In the genomic region with DNA sequence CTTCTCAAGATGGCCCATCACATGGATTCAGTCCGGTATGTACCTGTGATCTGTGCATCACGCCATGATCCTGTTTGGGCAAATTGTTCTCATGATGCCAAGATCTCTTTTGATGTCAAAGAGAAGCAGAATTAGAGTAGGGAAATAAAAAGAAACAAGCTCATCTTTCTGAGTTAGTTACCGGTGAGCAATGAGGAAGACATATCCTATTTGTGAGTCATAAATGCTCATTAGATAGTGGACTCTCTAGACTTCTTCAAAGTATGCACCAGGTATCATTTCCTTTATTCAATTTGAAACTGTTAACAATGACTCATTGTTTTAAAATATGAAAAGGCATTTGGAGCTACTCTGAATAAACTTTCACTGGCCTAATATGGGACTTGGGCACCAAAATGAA, we compare ENCODE assay signal across 20 cellular contexts. TPM values are rescaled to one million over a fixed set of nuclear protein-coding genes. Genes with fewer than 3 reads are reported as not detected.
DNase-seq lines count a peak whose midpoint lies in the region; ATAC-seq, FAIRE-seq and TF ChIP-seq lines count a peak whose summit lies in the region.
"Had no signal": no experiment of that assay in that cellular context is flagged by ENCODE, and none has a peak within 500 bp of the region (broad histone marks: within the 10 kb centered on the region; RNA-seq: fewer than 3 reads in every experiment).

No MANE protein-coding gene starts in this region.

- no peak overlapping the region for H3K4me3 ChIP-seq in fibroblast of the aortic adventitia (ENCODE audit: low read depth, low read length)
- no peak overlapping the region for H3K4me3 ChIP-seq in suprapubic skin
- H3K4me3 ChIP-seq: testis had no signal

- H3K4me3 Mint-ChIP-seq in stimulated activated naive CD8-positive, alpha-beta T cell treated with anti-CD3 and anti-CD28 coated beads, Interleukin-15, amount 100 ng/mL, for 72 hours, result no peak overlapping the region
- H3K4me3 Mint-ChIP-seq: nephron had no signal

- H3K27me3 ChIP-seq in suprapubic skin, result no peaks in the 10 kb centered on the region
- H3K27me3 ChIP-seq: testis had no signal

- H3K9me3 ChIP-seq in suprapubic skin, result no peaks in the 10 kb centered on the region
- H3K9me3 ChIP-seq: Caco-2, testis had no signal

- H3K4me1 Mint-ChIP-seq in stimulated activated naive CD8-positive, alpha-beta T cell treated with anti-CD3 and anti-CD28 coated beads, Interleukin-15, amount 100 ng/mL, for 72 hours, result peaks cover 52% of the 10 kb centered on the region
- H3K4me1 Mint-ChIP-seq: nephron had no signal

- 84% methylated on average over 3 of the region's 3 CpGs for WGBS in suprapubic skin

- H3K27ac Mint-ChIP-seq in stimulated activated naive CD8-positive, alpha-beta T cell treated with anti-CD3 and anti-CD28 coated beads, Interleukin-15, amount 100 ng/mL, for 72 hours, result no peak overlapping the region
- H3K27ac Mint-ChIP-seq: nephron had no signal

- TF ChIP-seq EP300 in suprapubic skin (IDR thresholded peaks at IDR 0.05), result no peak

- H3K27ac ChIP-seq in suprapubic skin, result no peak overlapping the region
- H3K27ac ChIP-seq: testis, VCaP had no signal

- DNase-seq in stimulated activated naive CD8-positive, alpha-beta T cell treated with anti-CD3 and anti-CD28 coated beads, Interleukin-15, amount 100 ng/mL, for 72 hours, result no peak
- no peak for DNase-seq in stimulated activated naive CD8-positive, alpha-beta T cell treated with anti-CD3 and anti-CD28 coated beads, Interleukin-15, Interleukin-2, amounts not matched to agents 100 U/mL and 50 U/mL, for 24 hours
- DNase-seq in RCC 7860 (ENCODE audit: low spot score) (peak; percentile 76), fibroblast of the aortic adventitia (ENCODE audit: low read depth) (peak; percentile 10), T1000 (lab: John Stamatoyannopoulos, UW) (no peak), suprapubic skin (ENCODE audit: low spot score in 2 of 2) (no peak)
- DNase-seq: activated gamma-delta T cell, Caco-2, GOT3, KBM-7, NCI-H1417 treated with DMSO at 0.1 percent for 48 hours, NCI-H345, testis had no signal

- H3K36me3 ChIP-seq in suprapubic skin, result no peaks in the 10 kb centered on the region

- no peaks in the 10 kb centered on the region for H3K27me3 Mint-ChIP-seq in stimulated activated naive CD8-positive, alpha-beta T cell treated with anti-CD3 and anti-CD28 coated beads, Interleukin-15, amount 100 ng/mL, for 72 hours

- H3K4me1 ChIP-seq in suprapubic skin, result no peaks in the 10 kb centered on the region
- H3K4me1 ChIP-seq: Caco-2, testis had no signal

- H3K9me3 Mint-ChIP-seq in stimulated activated naive CD8-positive, alpha-beta T cell treated with anti-CD3 and anti-CD28 coated beads, Interleukin-15, amount 100 ng/mL, for 72 hours, result no peaks in the 10 kb centered on the region
- H3K9me3 Mint-ChIP-seq: nephron had no signal

- FAIRE-seq in RCC 7860 (lab: Jason Lieb, UNC), result peak; percentile 87

- TF ChIP-seq CTCF in fibroblast of the aortic adventitia (IDR thresholded peaks at IDR 0.05; ENCODE audit: insufficient read depth, low read length) (no peak), suprapubic skin (IDR thresholded peaks at IDR 0.05) (no peak)

- TF ChIP-seq POLR2A in suprapubic skin (IDR thresholded peaks at IDR 0.05), result no peak

- peak; percentile 61 for ATAC-seq in stimulated activated naive CD8-positive, alpha-beta T cell treated with anti-CD3 and anti-CD28 coated beads, Interleukin-15, amount 100 ng/mL, for 72 hours
- ATAC-seq in stimulated activated naive CD8-positive, alpha-beta T cell treated with anti-CD3 and anti-CD28 coated beads, Interleukin-15, Interleukin-2, amounts not matched to agents 100 U/mL and 50 U/mL, for 24 hours, result no peak
- no peak for ATAC-seq in HG02678 (IDR thresholded peaks at IDR 0.05; ENCODE audit: unreplicated experiment)
- no peak for ATAC-seq in HG02973 (IDR thresholded peaks at IDR 0.05; ENCODE audit: unreplicated experiment)

RNA-seq across cellular contexts. Expression of a gene that starts 8.0 kb away (rescaled TPM):
- total RNA-seq in fibroblast of the aortic adventitia (ENCODE audit: low replicate concordance) (not detected in 2 replicates), suprapubic skin (10 to 100 TPM in 1 of 4 donors, 1 to 10 TPM in 2, not detected in 1; 6.1 to 54.5 (median 8.3) TPM)
- total RNA-seq: activated CD8-positive, alpha-beta memory T cell treated with anti-CD3 and anti-CD28 coated beads for 36 hours; Caco-2; dermis microvascular lymphatic vessel endothelial cell; lung microvascular endothelial cell; testis had no signal

RNA-seq across cellular contexts. Expression of a gene that starts 8.4 kb away (rescaled TPM):
- total RNA-seq in fibroblast of the aortic adventitia (ENCODE audit: low replicate concordance) (not detected in 2 replicates), suprapubic skin (10 to 100 TPM in 2 of 4 donors, 1 to 10 TPM in 1, not detected in 1; 9.0 to 45.0 (median 13.0) TPM)
- total RNA-seq: activated CD8-positive, alpha-beta memory T cell treated with anti-CD3 and anti-CD28 coated beads for 36 hours; Caco-2; dermis microvascular lymphatic vessel endothelial cell; lung microvascular endothelial cell; testis had no signal

RNA-seq across cellular contexts. Expression of a gene that starts 13.8 kb away (rescaled TPM):
- total RNA-seq in fibroblast of the aortic adventitia (ENCODE audit: low replicate concordance) (not detected in 2 replicates), suprapubic skin (10 to 100 TPM in 1 of 4 donors, 1 to 10 TPM in 2, not detected in 1; 4.3 to 23.4 (median 5.6) TPM)
- total RNA-seq: activated CD8-positive, alpha-beta memory T cell treated with anti-CD3 and anti-CD28 coated beads for 36 hours; Caco-2; dermis microvascular lymphatic vessel endothelial cell; lung microvascular endothelial cell; testis had no signal

RNA-seq across cellular contexts. Expression of a gene that starts 17.6 kb away (rescaled TPM):
- not detected in 2 replicates for total RNA-seq in fibroblast of the aortic adventitia (ENCODE audit: low replicate concordance)
- 10 to 100 TPM in 1 of 4 donors, 1 to 10 TPM in 2, not detected in 1; 1.1 to 19.2 (median 2.2) TPM for total RNA-seq in suprapubic skin
- total RNA-seq: activated CD8-positive, alpha-beta memory T cell treated with anti-CD3 and anti-CD28 coated beads for 36 hours; Caco-2; dermis microvascular lymphatic vessel endothelial cell; lung microvascular endothelial cell; testis had no signal

RNA-seq across cellular contexts. Expression of a gene that starts 26.8 kb away (rescaled TPM):
- total RNA-seq in fibroblast of the aortic adventitia (ENCODE audit: low replicate concordance) (not detected in 2 replicates), suprapubic skin (10 to 100 TPM in 3 of 4 donors, not detected in 1; 10.1 to 58.8 (median 13.1) TPM)
- total RNA-seq: activated CD8-positive, alpha-beta memory T cell treated with anti-CD3 and anti-CD28 coated beads for 36 hours; Caco-2; dermis microvascular lymphatic vessel endothelial cell; lung microvascular endothelial cell; testis had no signal

Comparison
In these comparisons a context has a peak if more than half of its experiments do, and no peak if none do; other contexts are left out.
1. DNase-seq: peak in RCC 7860 (single experiment) and fibroblast of the aortic adventitia (single experiment); none in stimulated activated naive CD8-positive, alpha-beta T cell treated with anti-CD3 and anti-CD28 coated beads, Interleukin-15, amount 100 ng/mL, for 72 hours (0 of 2), stimulated activated naive CD8-positive, alpha-beta T cell treated with anti-CD3 and anti-CD28 coated beads, Interleukin-15, Interleukin-2, amounts not matched to agents 100 U/mL and 50 U/mL, for 24 hours (single experiment), T1000 (single experiment) and suprapubic skin (0 of 2).